Comparison of ENCODE assay signal across 10 cellular contexts in the genomic region with DNA sequence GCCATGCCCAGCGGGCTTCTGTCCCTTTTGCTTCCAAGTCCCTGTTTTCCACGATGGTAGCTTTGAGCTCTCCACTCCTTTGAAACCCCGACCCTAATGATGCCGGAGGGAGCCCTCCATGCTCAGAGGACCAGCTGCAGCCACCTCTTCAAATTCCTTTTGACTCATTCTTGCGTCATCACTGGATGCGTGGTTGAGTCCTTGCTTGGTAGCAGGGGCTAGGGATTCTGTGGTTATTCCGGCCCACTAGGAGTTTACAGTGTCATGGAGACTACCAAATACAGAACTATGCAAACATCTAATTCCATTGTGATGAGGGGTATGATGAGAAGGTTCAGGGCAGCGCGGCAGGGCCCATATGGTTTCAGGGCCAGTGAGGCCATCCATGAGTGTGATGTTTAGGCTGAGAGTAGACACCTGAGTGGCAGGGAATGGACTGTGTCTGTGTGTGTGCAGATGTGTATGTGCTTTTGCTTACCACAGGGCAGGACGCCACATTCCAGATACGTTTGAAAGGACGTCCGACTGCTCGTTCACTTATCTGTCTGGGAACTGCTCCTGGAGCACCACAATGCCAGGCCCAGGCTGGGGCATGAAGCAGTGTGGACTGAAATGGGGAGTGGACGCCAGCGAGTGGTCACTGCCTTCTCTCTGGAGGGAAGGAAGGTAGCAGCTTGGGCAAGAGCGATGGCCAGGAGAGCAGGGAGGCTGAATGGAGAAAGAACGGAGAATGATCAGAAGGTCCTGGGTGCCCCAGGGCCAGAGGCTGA. TPM values are rescaled to one million over a fixed set of nuclear protein-coding genes. Genes with fewer than 3 reads are reported as not detected.
DNase-seq lines count a peak whose midpoint lies in the region; ATAC-seq and TF ChIP-seq lines count a peak whose summit lies in the region.
"Had no signal": no experiment of that assay in that cellular context is flagged by ENCODE, and none has a peak within 500 bp of the region (broad histone marks: within the 10 kb centered on the region; RNA-seq: fewer than 3 reads in every experiment).

No MANE protein-coding gene starts in this region.

- no peak overlapping the region for H3K27ac Mint-ChIP-seq in endothelial cell (ENCODE audit: unreplicated experiment)
- H3K27ac Mint-ChIP-seq in neural crest cell (ENCODE audit: unreplicated experiment), result peak overlapping the region; percentile 46
- H3K27ac Mint-ChIP-seq: activated CD8-positive, alpha-beta memory T cell treated with anti-CD3 and anti-CD28 coated beads, Interleukin-2, amount 10 ng/mL, durations not matched to agents 7 days and 5 days had no signal

- DNase-seq in AG09319 (ENCODE audit: extremely low read depth, low read depth), result peak; percentile 98
- peak; percentile 66 to 90 for DNase-seq in PC-9
- no peak for DNase-seq in endothelial cell (ENCODE audit: low spot score)
- no peak for DNase-seq in neural crest cell (ENCODE audit: low read depth, low spot score)
- DNase-seq: activated CD8-positive, alpha-beta memory T cell treated with anti-CD3 and anti-CD28 coated beads, Interleukin-2, amount 10 ng/mL, durations not matched to agents 7 days and 5 days had no signal

- no peak overlapping the region for H3K4me3 ChIP-seq in PC-9
- H3K4me3 ChIP-seq: HAP-1 had no signal

- no peaks in the 10 kb centered on the region for H3K27me3 ChIP-seq in PC-9 (ENCODE audit: insufficient read depth, low read depth)

- peaks cover 6% of the 10 kb centered on the region for H3K36me3 Mint-ChIP-seq in endothelial cell (ENCODE audit: low read depth, unreplicated experiment)
- no peaks in the 10 kb centered on the region for H3K36me3 Mint-ChIP-seq in neural crest cell (ENCODE audit: low read depth)
- H3K36me3 Mint-ChIP-seq: activated CD8-positive, alpha-beta memory T cell treated with anti-CD3 and anti-CD28 coated beads, Interleukin-2, amount 10 ng/mL, durations not matched to agents 7 days and 5 days had no signal

- TF ChIP-seq CTCF in AG09319 (IDR thresholded peaks at IDR 0.05; ENCODE audit: low read depth, low read length) (no peak), PC-9 (conservative IDR thresholded peaks at IDR 0.05) (no peak), endothelial cell (IDR thresholded peaks at IDR 0.05; ENCODE audit: unreplicated experiment) (no peak), neural crest cell (conservative IDR thresholded peaks at IDR 0.05) (no peak)

- H3K4me3 Mint-ChIP-seq in endothelial cell (ENCODE audit: unreplicated experiment), result peak overlapping the region; percentile 61
- H3K4me3 Mint-ChIP-seq in neural crest cell, result no peak overlapping the region
- H3K4me3 Mint-ChIP-seq: activated CD8-positive, alpha-beta memory T cell treated with anti-CD3 and anti-CD28 coated beads, Interleukin-2, amount 10 ng/mL, durations not matched to agents 7 days and 5 days had no signal

- H3K36me3 ChIP-seq in PC-9 (ENCODE audit: low read depth), result no peaks in the 10 kb centered on the region
- H3K36me3 ChIP-seq: HAP-1 had no signal

- H3K79me2 ChIP-seq in PC-9 (ENCODE audit: low read depth), result no peaks in the 10 kb centered on the region

- intact Hi-C loops in PC-9 (cut with micrococcal nuclease; ENCODE audit: unreplicated experiment), result no loop called here

- H3K27me3 Mint-ChIP-seq in endothelial cell (ENCODE audit: unreplicated experiment) (peaks cover 2% of the 10 kb centered on the region), neural crest cell (ENCODE audit: low read depth) (no peaks in the 10 kb centered on the region)
- H3K27me3 Mint-ChIP-seq: activated CD8-positive, alpha-beta memory T cell treated with anti-CD3 and anti-CD28 coated beads, Interleukin-2, amount 10 ng/mL, durations not matched to agents 7 days and 5 days had no signal

- no peak overlapping the region for H2AFZ ChIP-seq in PC-9

- no peaks in the 10 kb centered on the region for H3K9me2 ChIP-seq in PC-9 (ENCODE audit: insufficient read depth)

- H3K4me2 ChIP-seq in PC-9, result no peak overlapping the region

- no peaks in the 10 kb centered on the region for H4K20me1 ChIP-seq in PC-9 (ENCODE audit: insufficient read depth)

- peaks cover 14% of the 10 kb centered on the region for H3K4me1 ChIP-seq in PC-9 (replicated peaks; ENCODE audit: insufficient read depth)
- H3K4me1 ChIP-seq: HAP-1 had no signal

- POLR2A ChIA-PET in PC-9 (lab: Charles Lee; ENCODE audit: unreplicated experiment), result no interaction called here

- H3F3A ChIP-seq in PC-9 (ENCODE audit: insufficient read depth, low read depth), result no peaks in the 10 kb centered on the region

- H3K9me3 Mint-ChIP-seq in endothelial cell (ENCODE audit: unreplicated experiment) (peaks cover 6% of the 10 kb centered on the region), neural crest cell (no peaks in the 10 kb centered on the region)

- CTCF ChIA-PET in PC-9 (lab: Charles Lee), result no interaction called here

- H3K27ac ChIP-seq in PC-9, result no peak overlapping the region

- H3K9me3 ChIP-seq in PC-9 (ENCODE audit: insufficient read depth, low read depth), result no peaks in the 10 kb centered on the region
- H3K9me3 ChIP-seq: HAP-1 had no signal

- no TSS peak for BruUV-seq in PC-9 (replicated peaks; lab: Mats Ljungman, UMichigan)

- no peaks in the 10 kb centered on the region for H3K4me1 Mint-ChIP-seq in endothelial cell (ENCODE audit: unreplicated experiment)
- H3K4me1 Mint-ChIP-seq in neural crest cell, result peaks cover 34% of the 10 kb centered on the region
- H3K4me1 Mint-ChIP-seq: activated CD8-positive, alpha-beta memory T cell treated with anti-CD3 and anti-CD28 coated beads, Interleukin-2, amount 10 ng/mL, durations not matched to agents 7 days and 5 days had no signal

- ATAC-seq in GM19455 (IDR thresholded peaks at IDR 0.05; ENCODE audit: unreplicated experiment), result no peak
- ATAC-seq in GM18868 (IDR thresholded peaks at IDR 0.05; ENCODE audit: unreplicated experiment), result no peak
- ATAC-seq in HG02678 (IDR thresholded peaks at IDR 0.05; ENCODE audit: unreplicated experiment), result no peak
- ATAC-seq in HG03442 (IDR thresholded peaks at IDR 0.05; ENCODE audit: unreplicated experiment), result no peak
- ATAC-seq: activated CD8-positive, alpha-beta memory T cell treated with anti-CD3 and anti-CD28 coated beads, Interleukin-2, amount 10 ng/mL, durations not matched to agents 7 days and 5 days had no signal

RNA-seq across cellular contexts. Expression of a gene that starts 30.4 kb away (rescaled TPM):
- total RNA-seq in PC-9 (2021) (9.1 and 13.5 TPM in 2 replicates), endothelial cell (ENCODE audit: unreplicated experiment) (8.4 TPM), neural crest cell (16.4 and 16.6 TPM in 2 replicates)

RNA-seq across cellular contexts. Expression of a gene that starts 30.5 kb away (rescaled TPM):
- 0.25 TPM in 1 of 2 replicates, not detected in the other for total RNA-seq in PC-9 (2021)
- total RNA-seq in endothelial cell (ENCODE audit: unreplicated experiment), result not detected
- not detected in 2 replicates for total RNA-seq in neural crest cell

Comparison
In these comparisons a context has a peak if more than half of its experiments do, and no peak if none do; other contexts are left out.
1. DNase-seq: peak in AG09319 (single experiment) and PC-9 (2 of 2); none in endothelial cell (single experiment) and neural crest cell (single experiment).